20 cellular contexts compared by ENCODE assay signal in the genomic region with DNA sequence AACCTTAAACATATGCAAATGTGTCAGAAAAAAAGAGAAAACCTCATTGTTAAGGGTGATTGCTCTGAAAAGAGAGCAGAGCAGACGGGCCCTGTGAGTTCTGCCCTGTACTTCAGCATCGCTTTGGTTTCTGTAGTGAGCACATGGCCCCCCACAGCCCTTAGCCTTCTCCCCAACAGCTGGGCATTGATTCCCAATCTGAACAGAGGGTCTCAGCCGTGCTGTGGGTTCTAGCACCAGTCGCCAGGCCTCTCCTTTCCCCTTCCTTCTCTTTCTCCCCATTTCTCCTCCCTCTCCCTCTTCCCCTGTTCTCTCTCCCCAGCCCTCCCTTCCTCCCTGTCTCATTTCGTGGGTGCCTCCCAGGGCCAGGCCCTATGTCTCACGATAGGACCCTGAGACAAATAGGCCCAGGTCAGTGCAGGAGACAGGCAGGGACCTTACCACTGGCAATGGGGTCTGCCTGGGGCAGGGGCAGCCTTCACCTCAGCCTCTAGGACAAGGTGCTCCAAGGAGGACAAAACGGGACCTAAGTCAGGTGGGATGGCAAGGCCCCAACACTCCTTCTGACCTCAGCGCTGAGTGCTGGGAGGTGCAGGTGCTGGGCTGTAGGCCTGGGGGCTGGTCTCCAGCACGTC.
"Had no signal": no experiment of that assay in that cellular context is flagged by ENCODE, and none has a peak within 500 bp of the region (broad histone marks: within the 10 kb centered on the region; RNA-seq: fewer than 3 reads in every experiment).

No MANE protein-coding gene starts in this region.

- H3K9me3 ChIP-seq: gastrocnemius medialis, psoas muscle, sigmoid colon, testis, tibial nerve had no signal

- DNase-seq: cortex of kidney; effector memory CD4-positive, alpha-beta T cell; gastrocnemius medialis; left colon; left ventricle myocardium superior; mesenchymal stem cell; midbrain; retina; sigmoid colon; stimulated activated CD4-positive, alpha-beta T cell treated with anti-CD3 and anti-CD28 coated beads, Interleukin-2, amount 100 ng/mL, for 24 hours; stimulated activated CD4-positive, alpha-beta T cell treated with anti-CD3 and anti-CD28 coated beads, Interleukin-4, amount 100 ng/mL, for 4 hours; stimulated activated naive B cell treated with anti-CD40 and anti-IgM and Interleukin-4, amounts not matched to agents 10 μg/mL and 1 μg/mL and 100 μg/mL, for 72 hours; stimulated activated naive CD8-positive, alpha-beta T cell treated with anti-CD3 and anti-CD28 coated beads, Interleukin-15, amount 100 ng/mL, for 72 hours; testis had no signal

- H3K4me3 ChIP-seq: gastrocnemius medialis, lung, psoas muscle, sigmoid colon, skin epidermis, testis, tibial nerve had no signal

- H3K36me3 ChIP-seq: gastrocnemius medialis, sigmoid colon, tibial nerve had no signal

- H3K27ac Mint-ChIP-seq: natural killer cell treated with Interleukin-12 subunit alpha and Interleukin-12 subunit beta and Interleukin-15 and Interleukin-18, amount 100 ng/mL, for 72 hours; stimulated activated naive B cell treated with anti-CD40 and anti-IgM and Interleukin-4, amounts not matched to agents 10 μg/mL and 1 μg/mL and 100 μg/mL, for 72 hours; stimulated activated naive CD8-positive, alpha-beta T cell treated with anti-CD3 and anti-CD28 coated beads, Interleukin-15, amount 100 ng/mL, for 72 hours had no signal

- H3K27me3 ChIP-seq: gastrocnemius medialis, sigmoid colon, testis, tibial nerve had no signal

- H3K4me1 ChIP-seq: sigmoid colon, testis had no signal

- H3K4me3 Mint-ChIP-seq: natural killer cell treated with Interleukin-12 subunit alpha and Interleukin-12 subunit beta and Interleukin-15 and Interleukin-18, amount 100 ng/mL, for 72 hours; stimulated activated naive B cell treated with anti-CD40 and anti-IgM and Interleukin-4, amounts not matched to agents 10 μg/mL and 1 μg/mL and 100 μg/mL, for 72 hours; stimulated activated naive CD8-positive, alpha-beta T cell treated with anti-CD3 and anti-CD28 coated beads, Interleukin-15, amount 100 ng/mL, for 72 hours had no signal

- ATAC-seq: esophagus mucosa; gastrocnemius medialis; left colon; left ventricle myocardium superior; psoas muscle; stimulated activated naive B cell treated with anti-CD40 and anti-IgM and Interleukin-4, amounts not matched to agents 10 μg/mL and 1 μg/mL and 100 μg/mL, for 72 hours; stimulated activated naive CD8-positive, alpha-beta T cell treated with anti-CD3 and anti-CD28 coated beads, Interleukin-15, amount 100 ng/mL, for 72 hours had no signal

- H3K9me3 Mint-ChIP-seq: natural killer cell treated with Interleukin-12 subunit alpha and Interleukin-12 subunit beta and Interleukin-15 and Interleukin-18, amount 100 ng/mL, for 72 hours; stimulated activated naive B cell treated with anti-CD40 and anti-IgM and Interleukin-4, amounts not matched to agents 10 μg/mL and 1 μg/mL and 100 μg/mL, for 72 hours; stimulated activated naive CD8-positive, alpha-beta T cell treated with anti-CD3 and anti-CD28 coated beads, Interleukin-15, amount 100 ng/mL, for 72 hours had no signal

- H3K36me3 Mint-ChIP-seq: natural killer cell treated with Interleukin-12 subunit alpha and Interleukin-12 subunit beta and Interleukin-15 and Interleukin-18, amount 100 ng/mL, for 72 hours; stimulated activated naive B cell treated with anti-CD40 and anti-IgM and Interleukin-4, amounts not matched to agents 10 μg/mL and 1 μg/mL and 100 μg/mL, for 72 hours had no signal

- H3K27ac ChIP-seq: sigmoid colon, skin epidermis, testis, tibial nerve had no signal

- H3K4me1 Mint-ChIP-seq: stimulated activated naive B cell treated with anti-CD40 and anti-IgM and Interleukin-4, amounts not matched to agents 10 μg/mL and 1 μg/mL and 100 μg/mL, for 72 hours; stimulated activated naive CD8-positive, alpha-beta T cell treated with anti-CD3 and anti-CD28 coated beads, Interleukin-15, amount 100 ng/mL, for 72 hours had no signal
